ENCODE assay signal across 1 cellular context in the genomic region with DNA sequence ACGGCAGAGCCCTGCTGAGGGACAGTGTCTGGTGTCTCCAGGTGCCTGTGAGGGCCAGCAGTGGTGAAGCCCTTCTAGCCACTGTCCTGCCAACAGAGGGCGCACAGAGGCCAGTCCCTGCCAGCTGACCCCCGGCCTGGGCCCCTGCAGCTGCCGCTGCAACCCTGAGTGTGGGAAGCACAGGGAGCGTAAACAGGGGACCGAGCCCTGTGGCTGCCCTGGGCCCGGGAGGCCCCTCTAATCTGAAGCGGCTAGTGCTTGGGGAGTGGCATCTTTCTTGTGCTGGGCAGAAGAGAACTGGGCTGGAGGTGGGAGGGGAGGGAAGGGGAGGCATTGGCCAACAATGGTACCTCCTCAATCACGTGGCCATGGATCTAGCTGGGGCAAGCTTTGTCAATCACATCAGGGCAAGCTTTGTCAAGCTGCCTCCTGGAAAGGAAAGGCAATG.
TF ChIP-seq lines count a peak whose summit lies in the region.

No MANE protein-coding gene starts in this region.

TF ChIP-seq in HepG2, 621 proteins besides CTCF, POLR2A, EP300 and RAD21 (continued from another document and continues in another):
- TF ChIP-seq, protein P1, sequence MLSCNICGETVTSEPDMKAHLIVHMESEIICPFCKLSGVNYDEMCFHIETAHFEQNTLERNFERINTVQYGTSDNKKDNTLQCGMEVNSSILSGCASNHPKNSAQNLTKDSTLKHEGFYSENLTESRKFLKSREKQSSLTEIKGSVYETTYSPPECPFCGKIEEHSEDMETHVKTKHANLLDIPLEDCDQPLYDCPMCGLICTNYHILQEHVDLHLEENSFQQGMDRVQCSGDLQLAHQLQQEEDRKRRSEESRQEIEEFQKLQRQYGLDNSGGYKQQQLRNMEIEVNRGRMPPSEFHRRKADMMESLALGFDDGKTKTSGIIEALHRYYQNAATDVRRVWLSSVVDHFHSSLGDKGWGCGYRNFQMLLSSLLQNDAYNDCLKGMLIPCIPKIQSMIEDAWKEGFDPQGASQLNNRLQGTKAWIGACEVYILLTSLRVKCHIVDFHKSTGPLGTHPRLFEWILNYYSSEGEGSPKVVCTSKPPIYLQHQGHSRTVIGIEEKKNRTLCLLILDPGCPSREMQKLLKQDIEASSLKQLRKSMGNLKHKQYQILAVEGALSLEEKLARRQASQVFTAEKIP (CRISPR knock-in tag; IDR thresholded peaks at IDR 0.05; ENCODE audit: borderline replicate concordance): no peak
- no peak for TF ChIP-seq SOX6 (IDR thresholded peaks at IDR 0.05)
- peak; percentile 72 for TF ChIP-seq SOX6 (CRISPR knock-in tag; IDR thresholded peaks at IDR 0.05)
- no peak for TF ChIP-seq ZNF83 (CRISPR knock-in tag; IDR thresholded peaks at IDR 0.05; ENCODE audit: borderline replicate concordance)
- no peak for TF ChIP-seq FOXP1 (IDR thresholded peaks at IDR 0.05)
- peak; percentile 14; the same call in 1 of the 2 replicates for TF ChIP-seq FOXP1 (CRISPR knock-in tag; IDR thresholded peaks at IDR 0.05)
- TF ChIP-seq, protein P2, sequence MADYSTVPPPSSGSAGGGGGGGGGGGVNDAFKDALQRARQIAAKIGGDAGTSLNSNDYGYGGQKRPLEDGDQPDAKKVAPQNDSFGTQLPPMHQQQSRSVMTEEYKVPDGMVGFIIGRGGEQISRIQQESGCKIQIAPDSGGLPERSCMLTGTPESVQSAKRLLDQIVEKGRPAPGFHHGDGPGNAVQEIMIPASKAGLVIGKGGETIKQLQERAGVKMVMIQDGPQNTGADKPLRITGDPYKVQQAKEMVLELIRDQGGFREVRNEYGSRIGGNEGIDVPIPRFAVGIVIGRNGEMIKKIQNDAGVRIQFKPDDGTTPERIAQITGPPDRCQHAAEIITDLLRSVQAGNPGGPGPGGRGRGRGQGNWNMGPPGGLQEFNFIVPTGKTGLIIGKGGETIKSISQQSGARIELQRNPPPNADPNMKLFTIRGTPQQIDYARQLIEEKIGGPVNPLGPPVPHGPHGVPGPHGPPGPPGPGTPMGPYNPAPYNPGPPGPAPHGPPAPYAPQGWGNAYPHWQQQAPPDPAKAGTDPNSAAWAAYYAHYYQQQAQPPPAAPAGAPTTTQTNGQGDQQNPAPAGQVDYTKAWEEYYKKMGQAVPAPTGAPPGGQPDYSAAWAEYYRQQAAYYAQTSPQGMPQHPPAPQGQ (CRISPR knock-in tag; IDR thresholded peaks at IDR 0.05; ENCODE audit: borderline replicate concordance): no peak
- no peak for TF ChIP-seq PLRG1 (conservative IDR thresholded peaks at IDR 0.05)
- no peak for TF ChIP-seq ZNF138 (CRISPR knock-in tag; IDR thresholded peaks at IDR 0.05; ENCODE audit: low read depth)
- TF ChIP-seq HNRNPLL (IDR thresholded peaks at IDR 0.05; ENCODE audit: low read depth, low read length, poor library complexity, severe bottlenecking): no peak
- no peak for TF ChIP-seq CREB1 (IDR thresholded peaks at IDR 0.05)
- no peak for TF ChIP-seq CREB1 (CRISPR knock-in tag; IDR thresholded peaks at IDR 0.05)
- TF ChIP-seq, protein P3, sequence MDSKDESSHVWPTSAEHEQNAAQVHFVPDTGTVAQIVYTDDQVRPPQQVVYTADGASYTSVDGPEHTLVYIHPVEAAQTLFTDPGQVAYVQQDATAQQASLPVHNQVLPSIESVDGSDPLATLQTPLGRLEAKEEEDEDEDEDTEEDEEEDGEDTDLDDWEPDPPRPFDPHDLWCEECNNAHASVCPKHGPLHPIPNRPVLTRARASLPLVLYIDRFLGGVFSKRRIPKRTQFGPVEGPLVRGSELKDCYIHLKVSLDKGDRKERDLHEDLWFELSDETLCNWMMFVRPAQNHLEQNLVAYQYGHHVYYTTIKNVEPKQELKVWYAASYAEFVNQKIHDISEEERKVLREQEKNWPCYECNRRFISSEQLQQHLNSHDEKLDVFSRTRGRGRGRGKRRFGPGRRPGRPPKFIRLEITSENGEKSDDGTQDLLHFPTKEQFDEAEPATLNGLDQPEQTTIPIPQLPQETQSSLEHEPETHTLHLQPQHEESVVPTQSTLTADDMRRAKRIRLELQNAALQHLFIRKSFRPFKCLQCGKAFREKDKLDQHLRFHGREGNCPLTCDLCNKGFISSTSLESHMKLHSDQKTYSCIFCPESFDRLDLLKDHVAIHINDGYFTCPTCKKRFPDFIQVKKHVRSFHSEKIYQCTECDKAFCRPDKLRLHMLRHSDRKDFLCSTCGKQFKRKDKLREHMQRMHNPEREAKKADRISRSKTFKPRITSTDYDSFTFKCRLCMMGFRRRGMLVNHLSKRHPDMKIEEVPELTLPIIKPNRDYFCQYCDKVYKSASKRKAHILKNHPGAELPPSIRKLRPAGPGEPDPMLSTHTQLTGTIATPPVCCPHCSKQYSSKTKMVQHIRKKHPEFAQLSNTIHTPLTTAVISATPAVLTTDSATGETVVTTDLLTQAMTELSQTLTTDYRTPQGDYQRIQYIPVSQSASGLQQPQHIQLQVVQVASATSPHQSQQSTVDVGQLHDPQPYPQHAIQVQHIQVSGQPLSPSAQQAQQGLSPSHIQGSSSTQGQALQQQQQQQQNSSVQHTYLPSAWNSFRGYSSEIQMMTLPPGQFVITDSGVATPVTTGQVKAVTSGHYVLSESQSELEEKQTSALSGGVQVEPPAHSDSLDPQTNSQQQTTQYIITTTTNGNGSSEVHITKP (CRISPR knock-in tag; IDR thresholded peaks at IDR 0.05; ENCODE audit: low read depth): peak; percentile 59; the same call in 1 of the 2 replicates
- TF ChIP-seq AHR (CRISPR knock-in tag; IDR thresholded peaks at IDR 0.05): no peak
- no peak for TF ChIP-seq RFX3 (CRISPR knock-in tag; IDR thresholded peaks at IDR 0.05)
- TF ChIP-seq, protein P4, sequence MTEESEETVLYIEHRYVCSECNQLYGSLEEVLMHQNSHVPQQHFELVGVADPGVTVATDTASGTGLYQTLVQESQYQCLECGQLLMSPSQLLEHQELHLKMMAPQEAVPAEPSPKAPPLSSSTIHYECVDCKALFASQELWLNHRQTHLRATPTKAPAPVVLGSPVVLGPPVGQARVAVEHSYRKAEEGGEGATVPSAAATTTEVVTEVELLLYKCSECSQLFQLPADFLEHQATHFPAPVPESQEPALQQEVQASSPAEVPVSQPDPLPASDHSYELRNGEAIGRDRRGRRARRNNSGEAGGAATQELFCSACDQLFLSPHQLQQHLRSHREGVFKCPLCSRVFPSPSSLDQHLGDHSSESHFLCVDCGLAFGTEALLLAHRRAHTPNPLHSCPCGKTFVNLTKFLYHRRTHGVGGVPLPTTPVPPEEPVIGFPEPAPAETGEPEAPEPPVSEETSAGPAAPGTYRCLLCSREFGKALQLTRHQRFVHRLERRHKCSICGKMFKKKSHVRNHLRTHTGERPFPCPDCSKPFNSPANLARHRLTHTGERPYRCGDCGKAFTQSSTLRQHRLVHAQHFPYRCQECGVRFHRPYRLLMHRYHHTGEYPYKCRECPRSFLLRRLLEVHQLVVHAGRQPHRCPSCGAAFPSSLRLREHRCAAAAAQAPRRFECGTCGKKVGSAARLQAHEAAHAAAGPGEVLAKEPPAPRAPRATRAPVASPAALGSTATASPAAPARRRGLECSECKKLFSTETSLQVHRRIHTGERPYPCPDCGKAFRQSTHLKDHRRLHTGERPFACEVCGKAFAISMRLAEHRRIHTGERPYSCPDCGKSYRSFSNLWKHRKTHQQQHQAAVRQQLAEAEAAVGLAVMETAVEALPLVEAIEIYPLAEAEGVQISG (CRISPR knock-in tag; IDR thresholded peaks at IDR 0.05): peak; percentile 53; the same call in 1 of the 2 replicates
- no peak for TF ChIP-seq ZNF547 (CRISPR knock-in tag; IDR thresholded peaks at IDR 0.05)
- no peak for TF ChIP-seq RFX1 (IDR thresholded peaks at IDR 0.05)
- peak; percentile 70 for TF ChIP-seq STAG1 (CRISPR knock-in tag; IDR thresholded peaks at IDR 0.05)
- no peak for TF ChIP-seq ZNF282 (IDR thresholded peaks at IDR 0.05; ENCODE audit: partially characterized antibody)
- TF ChIP-seq CHD4 (IDR thresholded peaks at IDR 0.05; ENCODE audit: borderline replicate concordance, low read length): no peak
- TF ChIP-seq, protein P5, sequence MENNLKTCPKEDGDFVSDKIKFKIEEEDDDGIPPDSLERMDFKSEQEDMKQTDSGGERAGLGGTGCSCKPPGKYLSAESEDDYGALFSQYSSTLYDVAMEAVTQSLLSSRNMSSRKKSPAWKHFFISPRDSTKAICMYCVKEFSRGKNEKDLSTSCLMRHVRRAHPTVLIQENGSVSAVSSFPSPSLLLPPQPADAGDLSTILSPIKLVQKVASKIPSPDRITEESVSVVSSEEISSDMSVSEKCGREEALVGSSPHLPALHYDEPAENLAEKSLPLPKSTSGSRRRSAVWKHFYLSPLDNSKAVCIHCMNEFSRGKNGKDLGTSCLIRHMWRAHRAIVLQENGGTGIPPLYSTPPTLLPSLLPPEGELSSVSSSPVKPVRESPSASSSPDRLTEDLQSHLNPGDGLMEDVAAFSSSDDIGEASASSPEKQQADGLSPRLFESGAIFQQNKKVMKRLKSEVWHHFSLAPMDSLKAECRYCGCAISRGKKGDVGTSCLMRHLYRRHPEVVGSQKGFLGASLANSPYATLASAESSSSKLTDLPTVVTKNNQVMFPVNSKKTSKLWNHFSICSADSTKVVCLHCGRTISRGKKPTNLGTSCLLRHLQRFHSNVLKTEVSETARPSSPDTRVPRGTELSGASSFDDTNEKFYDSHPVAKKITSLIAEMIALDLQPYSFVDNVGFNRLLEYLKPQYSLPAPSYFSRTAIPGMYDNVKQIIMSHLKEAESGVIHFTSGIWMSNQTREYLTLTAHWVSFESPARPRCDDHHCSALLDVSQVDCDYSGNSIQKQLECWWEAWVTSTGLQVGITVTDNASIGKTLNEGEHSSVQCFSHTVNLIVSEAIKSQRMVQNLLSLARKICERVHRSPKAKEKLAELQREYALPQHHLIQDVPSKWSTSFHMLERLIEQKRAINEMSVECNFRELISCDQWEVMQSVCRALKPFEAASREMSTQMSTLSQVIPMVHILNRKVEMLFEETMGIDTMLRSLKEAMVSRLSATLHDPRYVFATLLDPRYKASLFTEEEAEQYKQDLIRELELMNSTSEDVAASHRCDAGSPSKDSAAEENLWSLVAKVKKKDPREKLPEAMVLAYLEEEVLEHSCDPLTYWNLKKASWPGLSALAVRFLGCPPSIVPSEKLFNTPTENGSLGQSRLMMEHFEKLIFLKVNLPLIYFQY (CRISPR knock-in tag; IDR thresholded peaks at IDR 0.05; ENCODE audit: borderline replicate concordance): no peak
- TF ChIP-seq NFIC (IDR thresholded peaks at IDR 0.05; ENCODE audit: low read length): no peak
- TF ChIP-seq, protein P6, sequence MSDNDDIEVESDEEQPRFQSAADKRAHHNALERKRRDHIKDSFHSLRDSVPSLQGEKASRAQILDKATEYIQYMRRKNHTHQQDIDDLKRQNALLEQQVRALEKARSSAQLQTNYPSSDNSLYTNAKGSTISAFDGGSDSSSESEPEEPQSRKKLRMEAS (IDR thresholded peaks at IDR 0.05): peak; percentile 76
- no peak for TF ChIP-seq TRIM24 (CRISPR knock-in tag; IDR thresholded peaks at IDR 0.05)
- TF ChIP-seq CBX1 (IDR thresholded peaks at IDR 0.05; ENCODE audit: low read depth): peak; percentile 30
- TF ChIP-seq SAP130 (CRISPR knock-in tag; IDR thresholded peaks at IDR 0.05; ENCODE audit: low read depth): peak; percentile 80
- TF ChIP-seq AGO2 (optimal IDR thresholded peaks at IDR 0.05; ENCODE audit: low read depth, low read length): no peak
- TF ChIP-seq, protein P7, sequence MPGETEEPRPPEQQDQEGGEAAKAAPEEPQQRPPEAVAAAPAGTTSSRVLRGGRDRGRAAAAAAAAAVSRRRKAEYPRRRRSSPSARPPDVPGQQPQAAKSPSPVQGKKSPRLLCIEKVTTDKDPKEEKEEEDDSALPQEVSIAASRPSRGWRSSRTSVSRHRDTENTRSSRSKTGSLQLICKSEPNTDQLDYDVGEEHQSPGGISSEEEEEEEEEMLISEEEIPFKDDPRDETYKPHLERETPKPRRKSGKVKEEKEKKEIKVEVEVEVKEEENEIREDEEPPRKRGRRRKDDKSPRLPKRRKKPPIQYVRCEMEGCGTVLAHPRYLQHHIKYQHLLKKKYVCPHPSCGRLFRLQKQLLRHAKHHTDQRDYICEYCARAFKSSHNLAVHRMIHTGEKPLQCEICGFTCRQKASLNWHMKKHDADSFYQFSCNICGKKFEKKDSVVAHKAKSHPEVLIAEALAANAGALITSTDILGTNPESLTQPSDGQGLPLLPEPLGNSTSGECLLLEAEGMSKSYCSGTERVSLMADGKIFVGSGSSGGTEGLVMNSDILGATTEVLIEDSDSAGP (CRISPR knock-in tag; IDR thresholded peaks at IDR 0.05; ENCODE audit: borderline replicate concordance): peak; percentile 44; the same call in 1 of the 2 replicates
- TF ChIP-seq ZNF101 (CRISPR knock-in tag; IDR thresholded peaks at IDR 0.05; ENCODE audit: borderline replicate concordance, low read depth): no peak
- TF ChIP-seq BCL6 (CRISPR knock-in tag; IDR thresholded peaks at IDR 0.05): no peak
- no peak for TF ChIP-seq HNF4G (IDR thresholded peaks at IDR 0.05; ENCODE audit: borderline replicate concordance, low read depth, low read length)
- TF ChIP-seq HNF4G (CRISPR knock-in tag; IDR thresholded peaks at IDR 0.05; ENCODE audit: borderline replicate concordance, low read depth): peak; percentile 56; the same call in 1 of the 2 replicates
- no peak for TF ChIP-seq HHEX (CRISPR knock-in tag; IDR thresholded peaks at IDR 0.05)
- TF ChIP-seq ZNF556 (CRISPR knock-in tag; IDR thresholded peaks at IDR 0.05; ENCODE audit: borderline replicate concordance): no peak
- TF ChIP-seq MATR3 (CRISPR knock-in tag; IDR thresholded peaks at IDR 0.05): no peak
- TF ChIP-seq ZNF552 (CRISPR knock-in tag; IDR thresholded peaks at IDR 0.05; ENCODE audit: borderline replicate concordance): no peak
- no peak for TF ChIP-seq BORCS8-MEF2B (CRISPR knock-in tag; IDR thresholded peaks at IDR 0.05)
- no peak for TF ChIP-seq DNMT1 (CRISPR knock-in tag; IDR thresholded peaks at IDR 0.05)
- TF ChIP-seq, protein P8, sequence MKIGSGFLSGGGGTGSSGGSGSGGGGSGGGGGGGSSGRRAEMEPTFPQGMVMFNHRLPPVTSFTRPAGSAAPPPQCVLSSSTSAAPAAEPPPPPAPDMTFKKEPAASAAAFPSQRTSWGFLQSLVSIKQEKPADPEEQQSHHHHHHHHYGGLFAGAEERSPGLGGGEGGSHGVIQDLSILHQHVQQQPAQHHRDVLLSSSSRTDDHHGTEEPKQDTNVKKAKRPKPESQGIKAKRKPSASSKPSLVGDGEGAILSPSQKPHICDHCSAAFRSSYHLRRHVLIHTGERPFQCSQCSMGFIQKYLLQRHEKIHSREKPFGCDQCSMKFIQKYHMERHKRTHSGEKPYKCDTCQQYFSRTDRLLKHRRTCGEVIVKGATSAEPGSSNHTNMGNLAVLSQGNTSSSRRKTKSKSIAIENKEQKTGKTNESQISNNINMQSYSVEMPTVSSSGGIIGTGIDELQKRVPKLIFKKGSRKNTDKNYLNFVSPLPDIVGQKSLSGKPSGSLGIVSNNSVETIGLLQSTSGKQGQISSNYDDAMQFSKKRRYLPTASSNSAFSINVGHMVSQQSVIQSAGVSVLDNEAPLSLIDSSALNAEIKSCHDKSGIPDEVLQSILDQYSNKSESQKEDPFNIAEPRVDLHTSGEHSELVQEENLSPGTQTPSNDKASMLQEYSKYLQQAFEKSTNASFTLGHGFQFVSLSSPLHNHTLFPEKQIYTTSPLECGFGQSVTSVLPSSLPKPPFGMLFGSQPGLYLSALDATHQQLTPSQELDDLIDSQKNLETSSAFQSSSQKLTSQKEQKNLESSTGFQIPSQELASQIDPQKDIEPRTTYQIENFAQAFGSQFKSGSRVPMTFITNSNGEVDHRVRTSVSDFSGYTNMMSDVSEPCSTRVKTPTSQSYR (CRISPR knock-in tag; IDR thresholded peaks at IDR 0.05; ENCODE audit: borderline replicate concordance): no peak
